In genomic region chr15:101502572-101503295, GRCh38 we compare ENCODE assay signal across 23 cellular contexts. TPM values are rescaled to one million over a fixed set of nuclear protein-coding genes. Genes with fewer than 3 reads are reported as not detected.
DNase-seq lines count a peak whose midpoint lies in the region; ATAC-seq and TF ChIP-seq lines count a peak whose summit lies in the region.
"Had no signal": no experiment of that assay in that cellular context is flagged by ENCODE, and none has a peak within 500 bp of the region (broad histone marks: within the 10 kb centered on the region; RNA-seq: fewer than 3 reads in every experiment).

No MANE protein-coding gene starts in this region.

- CTCF ChIA-PET in HEK293T (lab: Yijun Ruan, JAX), result interaction anchor here (0.6 to 2.2 kb wide), 28 partner anchors 8 to 271 kb away, joined by 3 to 14 read pairs (median 4); partner anchors contain the start of gene PCSK6
- CTCF ChIA-PET in WTC11 (lab: Charles Lee), result interaction anchor here (0.6 to 2.2 kb wide), 26 partner anchors 8 to 625 kb away, joined by 3 to 19 read pairs (median 4); partner anchors contain the start of gene SNRPA1

- TF ChIP-seq CTCF in lung (IDR thresholded peaks at IDR 0.05; ENCODE audit: control extremely low read depth, extremely low read depth) (no peak), WTC11 (IDR thresholded peaks at IDR 0.05) (no peak)

- H3K27ac Mint-ChIP-seq in WTC11, result no peak overlapping the region
- H3K27ac Mint-ChIP-seq: activated CD4-positive, alpha-beta T cell treated with anti-CD3 and anti-CD28 coated beads, Interleukin-2, amount 10 ng/mL, durations not matched to agents 24 days and 14 days; CD8-positive, alpha-beta T cell; nephron; stimulated activated memory B cell treated with anti-CD40 and anti-IgM and Interleukin-4, amounts not matched to agents 10 μg/mL and 1 μg/mL and 100 μg/mL, for 72 hours; T-helper 17 cell had no signal

- no peaks in the 10 kb centered on the region for H3K9me3 ChIP-seq in lung (ENCODE audit: control insufficient read depth in 2 of 2, insufficient read depth in 1 of 2, low read length in 1 of 2)
- H3K9me3 ChIP-seq: HAP-1, SK-N-SH, upper lobe of right lung had no signal

- peaks cover 5% of the 10 kb centered on the region; the same call in 1 of the 2 replicates for H3K4me1 Mint-ChIP-seq in WTC11

- no peak overlapping the region for H3K4me3 ChIP-seq in lung
- H3K4me3 ChIP-seq: HAP-1, upper lobe of right lung had no signal

- 84 to 88% methylated on average over 23 of the region's 23 CpGs for WGBS in lung, 2 donors

- ATAC-seq in lung (ENCODE audit: insufficient read depth, low FRiP score) (no peak), WTC11 (no peak), GM18873 (IDR thresholded peaks at IDR 0.05; ENCODE audit: low FRiP score, unreplicated experiment) (no peak)

- POLR2A ChIA-PET in HEK293T (lab: Yijun Ruan, JAX) (interaction anchor here (0.9 to 1.7 kb wide), 2 partner anchors 43 to 207 kb away, joined by 3 to 5 read pairs; partner anchors contain the start of gene SNRPA1), WTC11 (lab: Charles Lee) (no interaction called here)

- no peaks in the 10 kb centered on the region for H3K9me3 Mint-ChIP-seq in WTC11
- H3K9me3 Mint-ChIP-seq: activated CD4-positive, alpha-beta T cell treated with anti-CD3 and anti-CD28 coated beads, Interleukin-2, amount 10 ng/mL, durations not matched to agents 24 days and 14 days; activated T-cell treated with anti-CD3 and anti-CD28 coated beads, Interleukin-2, amount 50 U/mL, for 4 hours; CD8-positive, alpha-beta T cell; nephron; stimulated activated memory B cell treated with anti-CD40 and anti-IgM and Interleukin-4, amounts not matched to agents 10 μg/mL and 1 μg/mL and 100 μg/mL, for 72 hours had no signal

- no peak overlapping the region for H3K4me3 Mint-ChIP-seq in WTC11
- H3K4me3 Mint-ChIP-seq: CD8-positive, alpha-beta T cell; nephron; stimulated activated memory B cell treated with anti-CD40 and anti-IgM and Interleukin-4, amounts not matched to agents 10 μg/mL and 1 μg/mL and 100 μg/mL, for 72 hours; T-helper 17 cell had no signal

- H3K27ac ChIP-seq in lung (ENCODE audit: low read depth in 1 of 2, low read length in 1 of 2), result no peak overlapping the region
- peak overlapping the region; percentile 77 for H3K27ac ChIP-seq in substantia nigra (ENCODE audit: low read depth, low read length, poor library complexity, severe bottlenecking)
- H3K27ac ChIP-seq: KMS-11, parathyroid adenoma, upper lobe of right lung had no signal

- no peaks in the 10 kb centered on the region for H3K36me3 ChIP-seq in lung (ENCODE audit: control insufficient read depth in 2 of 2, insufficient read depth in 2 of 2, low read length in 2 of 2)
- H3K36me3 ChIP-seq: HAP-1, upper lobe of right lung had no signal

- no peaks in the 10 kb centered on the region for H3K27me3 ChIP-seq in lung (ENCODE audit: control insufficient read depth, insufficient read depth)

- DNase-seq in NCI-H82 (lab: John Stamatoyannopoulos, UW) (peak; percentile 22), NCI-H82 treated with DMSO at 0.1 percent for 48 hours (lab: John Stamatoyannopoulos, UW; ENCODE audit: unreplicated experiment) (no peak), HEK293T (ENCODE audit: extremely low spot score) (no peak), lung (ENCODE audit: low spot score) (peak; percentile 28), substantia nigra (lab: John Stamatoyannopoulos, UW) (no peak), WTC11 (ENCODE audit: low spot score) (no peak), NCI-H748 (lab: John Stamatoyannopoulos, UW; ENCODE audit: unreplicated experiment) (no peak)
- DNase-seq: DMS 273 treated with DMSO at 0.1 percent for 48 hours, MM.1S, NCI-H1436, NCI-H2081 treated with DMSO at 0.1 percent for 48 hours, upper lobe of right lung had no signal

- H3K4me1 ChIP-seq in lung (ENCODE audit: control insufficient read depth in 2 of 2, insufficient read depth in 2 of 2, low read length in 2 of 2), result no peaks in the 10 kb centered on the region
- H3K4me1 ChIP-seq: HAP-1, parathyroid adenoma had no signal

- H3K36me3 Mint-ChIP-seq in WTC11, result no peaks in the 10 kb centered on the region
- H3K36me3 Mint-ChIP-seq: CD8-positive, alpha-beta T cell; stimulated activated memory B cell treated with anti-CD40 and anti-IgM and Interleukin-4, amounts not matched to agents 10 μg/mL and 1 μg/mL and 100 μg/mL, for 72 hours had no signal

- H3K27me3 Mint-ChIP-seq in WTC11 (ENCODE audit: low read depth), result no peaks in the 10 kb centered on the region

TF ChIP-seq in HEK293T, 16 proteins besides CTCF, POLR2A, EP300 and RAD21:
- TF ChIP-seq FOXM1 (IDR thresholded peaks at IDR 0.05; ENCODE audit: borderline replicate concordance) (no peak), SUZ12 (IDR thresholded peaks at IDR 0.05) (no peak), PKNOX1 (IDR thresholded peaks at IDR 0.05) (peak; percentile 96)
TF ChIP-seq in HEK293T: peak in this region for 1.

TF ChIP-seq in WTC11, 78 proteins besides CTCF, POLR2A, EP300 and RAD21:
- TF ChIP-seq OVOL2 (CRISPR knock-in tag; IDR thresholded peaks at IDR 0.05; ENCODE audit: borderline replicate concordance) (no peak), MXD4 (CRISPR knock-in tag; IDR thresholded peaks at IDR 0.05; ENCODE audit: borderline replicate concordance) (no peak), IRF2 (CRISPR knock-in tag; IDR thresholded peaks at IDR 0.05; ENCODE audit: borderline replicate concordance, low read depth) (no peak), PRRX2 (CRISPR knock-in tag; IDR thresholded peaks at IDR 0.05) (no peak), IRF1 (CRISPR knock-in tag; IDR thresholded peaks at IDR 0.05) (no peak), FOXJ3 (CRISPR knock-in tag; IDR thresholded peaks at IDR 0.05; ENCODE audit: borderline replicate concordance) (no peak), USF1 (CRISPR knock-in tag; IDR thresholded peaks at IDR 0.05) (no peak), ATF2 (CRISPR knock-in tag; IDR thresholded peaks at IDR 0.05; ENCODE audit: borderline replicate concordance, low read depth) (no peak)

RNA-seq across cellular contexts. Expression of gene PCSK6, which starts 13.2 kb away (rescaled TPM):
- total RNA-seq in lung (10 to 100 TPM; 11.7 to 41.0 TPM), WTC11 (2021) (2.9 to 3.8 TPM (median 3.8 TPM) in 3 replicates)
- 1 to 10 TPM; 4.6 to 5.2 TPM for polyA plus RNA-seq in lung

Comparison
In these comparisons a context has a peak if more than half of its experiments do, and no peak if none do; other contexts are left out.
1. DNase-seq: peak in NCI-H82 (single experiment) and lung (single experiment); none in NCI-H82 treated with DMSO at 0.1 percent for 48 hours (single experiment), HEK293T (single experiment), substantia nigra (0 of 49), WTC11 (single experiment) and NCI-H748 (single experiment).